Comparison of ENCODE assay signal across 1 cellular context in the genomic region with DNA sequence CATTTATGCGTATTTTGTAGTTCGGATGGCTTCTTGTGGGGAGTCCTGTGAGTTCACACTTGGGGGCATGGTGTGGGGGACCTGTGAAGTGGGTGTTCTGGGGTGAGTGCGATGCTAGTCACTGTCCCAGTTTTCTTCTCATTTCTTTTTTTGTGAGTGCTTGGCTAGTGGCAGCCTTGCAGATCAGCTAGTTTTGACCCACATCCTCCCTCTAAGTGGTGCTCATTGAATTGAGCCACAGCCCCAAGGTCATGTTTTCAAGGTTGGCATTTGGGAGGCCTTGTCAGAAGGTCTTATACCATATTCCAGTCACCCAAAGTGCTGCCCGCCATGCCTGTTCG.
TF ChIP-seq lines count a peak whose summit lies in the region.

No MANE protein-coding gene starts in this region.

TF ChIP-seq in IMR-90, 13 proteins besides CTCF, POLR2A, EP300 and RAD21 (continued from another document):
- TF ChIP-seq MAFK (IDR thresholded peaks at IDR 0.05; ENCODE audit: low read depth, low read length) (no peak), MAZ (IDR thresholded peaks at IDR 0.05; ENCODE audit: borderline replicate concordance, low read depth, low read length) (no peak), CHD1 (IDR thresholded peaks at IDR 0.05; ENCODE audit: low read depth, low read length) (no peak), SMC3 (IDR thresholded peaks at IDR 0.05; ENCODE audit: low read depth, low read length) (no peak), BHLHE40 (IDR thresholded peaks at IDR 0.05; ENCODE audit: low read depth, low read length) (no peak), RFX5 (IDR thresholded peaks at IDR 0.05; ENCODE audit: low read depth, low read length) (no peak)
- TF ChIP-seq, protein P1, sequence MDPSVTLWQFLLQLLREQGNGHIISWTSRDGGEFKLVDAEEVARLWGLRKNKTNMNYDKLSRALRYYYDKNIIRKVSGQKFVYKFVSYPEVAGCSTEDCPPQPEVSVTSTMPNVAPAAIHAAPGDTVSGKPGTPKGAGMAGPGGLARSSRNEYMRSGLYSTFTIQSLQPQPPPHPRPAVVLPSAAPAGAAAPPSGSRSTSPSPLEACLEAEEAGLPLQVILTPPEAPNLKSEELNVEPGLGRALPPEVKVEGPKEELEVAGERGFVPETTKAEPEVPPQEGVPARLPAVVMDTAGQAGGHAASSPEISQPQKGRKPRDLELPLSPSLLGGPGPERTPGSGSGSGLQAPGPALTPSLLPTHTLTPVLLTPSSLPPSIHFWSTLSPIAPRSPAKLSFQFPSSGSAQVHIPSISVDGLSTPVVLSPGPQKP (IDR thresholded peaks at IDR 0.05; ENCODE audit: borderline replicate concordance, low read depth, low read length): no peak
TF ChIP-seq in IMR-90: peak in this region for 0.
